In genomic region chr6:116561377-116562018, GRCh38 we compare ENCODE assay signal across 8 cellular contexts. TPM values are rescaled to one million over a fixed set of nuclear protein-coding genes. Genes with fewer than 3 reads are reported as not detected.
DNase-seq lines count a peak whose midpoint lies in the region; ATAC-seq and TF ChIP-seq lines count a peak whose summit lies in the region.

No MANE protein-coding gene starts in this region.

- H3K9me2 ChIP-seq in PC-3 (replicated peaks; ENCODE audit: low read length): no peaks in the 10 kb centered on the region

- BruUV-seq in PC-3 (replicated peaks; lab: Mats Ljungman, UMichigan): no TSS peak

- H3K9me3 ChIP-seq in PC-3 (ENCODE audit: low read length) (no peaks in the 10 kb centered on the region), neutrophil (no peaks in the 10 kb centered on the region)

- H3K9ac ChIP-seq in PC-3 (ENCODE audit: low read length): no peak overlapping the region

- H4K20me1 ChIP-seq in PC-3 (ENCODE audit: low read length): no peaks in the 10 kb centered on the region

- H3K27ac ChIP-seq in PC-3 (ENCODE audit: low read length): no peak overlapping the region
- no peak overlapping the region for H3K27ac ChIP-seq in neutrophil

- peaks cover 17% of the 10 kb centered on the region for H3K4me1 ChIP-seq in PC-3 (ENCODE audit: insufficient read depth, low read length)
- peaks cover 0 to 5% of the 10 kb centered on the region in 2 experiments for H3K4me1 ChIP-seq in neutrophil (ENCODE audit: control insufficient read depth in 1 of 2, insufficient read depth in 1 of 2, low read depth in 1 of 2, low read length in 1 of 2)

- no peak overlapping the region for H3K4me3 ChIP-seq in PC-3 (ENCODE audit: low read length)
- no peak overlapping the region for H3K4me3 ChIP-seq in fibroblast of the aortic adventitia (ENCODE audit: low read depth, low read length)
- H3K4me3 ChIP-seq in neutrophil (ENCODE audit: low read depth in 1 of 2, low read length in 1 of 2): no peak overlapping the region

- ATAC-seq in GM18907 (IDR thresholded peaks at IDR 0.05; ENCODE audit: unreplicated experiment) (peak; percentile 64), PC-3 (peak; percentile 64)

- intact Hi-C loops in PC-3 (cut with micrococcal nuclease): loop anchor here (1.0 kb wide), 2 partner anchors 25 to 274 kb away; no protein-coding TSS in a partner anchor

- POLR2A ChIA-PET in PC-3 (lab: Charles Lee; ENCODE audit: unreplicated experiment): no interaction called here

- DNase-seq in Ammon's horn (ENCODE audit: low spot score) (peak; percentile 87), HUDEP-2 (lab: John Stamatoyannopoulos, UW; ENCODE audit: unreplicated experiment in 76 of 76) (peak in 65 of 76 experiments; percentile 17 to 82 (median 55)), PC-3 (peak; percentile 77), activated T-helper 1 cell treated with Interleukin-2 at 50 U/mL for 16 hours (ENCODE audit: low read depth) (peak; percentile 44), fibroblast of the aortic adventitia (ENCODE audit: low read depth) (peak; percentile 86), superior temporal gyrus (ENCODE audit: extremely low spot score) (peak; percentile 96)

- no peak overlapping the region for H3K4me2 ChIP-seq in PC-3 (ENCODE audit: low read length)

- no peak overlapping the region for H2AFZ ChIP-seq in PC-3 (ENCODE audit: low read length)

- H3K36me3 ChIP-seq in PC-3 (ENCODE audit: low read depth, low read length): no peaks in the 10 kb centered on the region
- H3K36me3 ChIP-seq in neutrophil: no peaks in the 10 kb centered on the region

- H3K27me3 ChIP-seq in PC-3 (ENCODE audit: low read length) (no peaks in the 10 kb centered on the region), neutrophil (peaks cover 33% of the 10 kb centered on the region)

- CTCF ChIA-PET in PC-3 (lab: Charles Lee): interaction anchor here (0.6 to 1.2 kb wide), 4 partner anchors 50 to 461 kb away, joined by 3 to 9 read pairs (median 4); partner anchors contain the start of genes CALHM5 and NT5DC1

- no peaks in the 10 kb centered on the region for H3F3A ChIP-seq in PC-3 (ENCODE audit: low read length, unreplicated experiment)

- peak; percentile 84 for TF ChIP-seq CTCF in PC-3 (conservative IDR thresholded peaks at IDR 0.05; ENCODE audit: low read depth, low read length)
- peak; percentile 93 for TF ChIP-seq CTCF in fibroblast of the aortic adventitia (IDR thresholded peaks at IDR 0.05; ENCODE audit: insufficient read depth, low read length)
- peak; percentile 92 for TF ChIP-seq CTCF in neutrophil (IDR thresholded peaks at IDR 0.05)

- H3K79me2 ChIP-seq in PC-3 (ENCODE audit: low read length): no peaks in the 10 kb centered on the region

RNA-seq across cellular contexts. Expression of gene CALHM4, which starts 7.9 kb away (rescaled TPM):
- not detected in 2 replicates for total RNA-seq in PC-3 (2014; rRNA removed)
- total RNA-seq in fibroblast of the aortic adventitia (ENCODE audit: low replicate concordance): not detected in 2 replicates

RNA-seq across cellular contexts. Expression of gene RWDD1, which starts 9.8 kb away (rescaled TPM):
- 18.4 and 24.6 TPM in 2 replicates for total RNA-seq in PC-3 (2014; rRNA removed)
- total RNA-seq in fibroblast of the aortic adventitia (ENCODE audit: low replicate concordance): 66.9 and 76.7 TPM in 2 replicates

RNA-seq across cellular contexts. Expression of gene TRAPPC3L, which starts 16.0 kb away (rescaled TPM):
- total RNA-seq in PC-3 (2014; rRNA removed) (not detected in 2 replicates), fibroblast of the aortic adventitia (ENCODE audit: low replicate concordance) (0.45 TPM in 1 of 2 replicates, not detected in the other)

RNA-seq across cellular contexts. Expression of gene CALHM5, which starts 50.1 kb away (rescaled TPM):
- total RNA-seq in PC-3 (2014; rRNA removed) (not detected in 2 replicates), fibroblast of the aortic adventitia (ENCODE audit: low replicate concordance) (6.8 and 8.2 TPM in 2 replicates)

RNA-seq across cellular contexts. Expression of gene RSPH4A, which starts 54.8 kb away (rescaled TPM):
- total RNA-seq in PC-3 (2014; rRNA removed) (0.04 TPM in 1 of 2 replicates, not detected in the other), fibroblast of the aortic adventitia (ENCODE audit: low replicate concordance) (0.54 and 0.82 TPM in 2 replicates)

Comparison
In these comparisons a context has a peak if more than half of its experiments do, and no peak if none do; other contexts are left out.
1. DNase-seq: peak in every context shown above with its lines; median percentile 96 in superior temporal gyrus; 87 in Ammon's horn; 86 in fibroblast of the aortic adventitia; 77 in PC-3; 55 in HUDEP-2; 44 in activated T-helper 1 cell treated with Interleukin-2 at 50 U/mL for 16 hours.